8 cellular contexts compared by ENCODE assay signal in genomic region chr19:55117636-55118391, GRCh38. TPM values are rescaled to one million over a fixed set of nuclear protein-coding genes. Genes with fewer than 3 reads are reported as not detected.
DNase-seq lines count a peak whose midpoint lies in the region; TF ChIP-seq lines count a peak whose summit lies in the region.

Gene PPP1R12C, minus strand, starts transcription at chr19:55117637. Its CDS starts 94 bp downstream, at chr19:55117543.

- H3K9ac ChIP-seq in H9 (ENCODE audit: extremely low read depth, insufficient read length, low read length): peak within 1 kb of the TSS; percentile 77

- no peak within 1 kb of the TSS for H2BK12ac ChIP-seq in H9 (ENCODE audit: insufficient read length, low read depth, low read length)

- no peaks in the 10 kb centered on the region for H3K4me1 ChIP-seq in H9 (ENCODE audit: insufficient read depth, low read length)

- H4K8ac ChIP-seq in H9 (replicated peaks; ENCODE audit: insufficient read length, low read depth, low read length): no peak within 1 kb of the TSS

- H3K27me3 Mint-ChIP-seq in H9 (ENCODE audit: low read depth): peaks cover 4% of the 10 kb centered on the region
- H3K27me3 Mint-ChIP-seq in nephron (ENCODE audit: low read depth): no peaks in the 10 kb centered on the region
- peaks cover 3% of the 10 kb centered on the region for H3K27me3 Mint-ChIP-seq in stimulated activated naive CD8-positive, alpha-beta T cell treated with anti-CD3 and anti-CD28 coated beads, Interleukin-15, Interleukin-2, amounts not matched to agents 100 ng/mL and 50 ng/mL, for 24 hours

- H3K4me1 Mint-ChIP-seq in H9 (peaks cover 21 to 30% of the 10 kb centered on the region in 2 experiments), nephron (peaks cover 26% of the 10 kb centered on the region)
- peaks cover 27% of the 10 kb centered on the region for H3K4me1 Mint-ChIP-seq in stimulated activated naive CD8-positive, alpha-beta T cell treated with anti-CD3 and anti-CD28 coated beads, Interleukin-15, Interleukin-2, amounts not matched to agents 100 ng/mL and 50 ng/mL, for 24 hours (ENCODE audit: low read depth)

- no peak within 1 kb of the TSS for H3K27ac ChIP-seq in H9 (ENCODE audit: insufficient read length, low read depth, low read length)

- H3K4me3 ChIP-seq in MG63: peak within 1 kb of the TSS; percentile 90
- peak within 1 kb of the TSS; percentile 98 for H3K4me3 ChIP-seq in fibroblast of the aortic adventitia (ENCODE audit: low read depth, low read length)

- H2AFZ ChIP-seq in H9 (ENCODE audit: low read length): peak within 1 kb of the TSS; percentile 62

- peaks cover 15% of the 10 kb centered on the region for H3K23me2 ChIP-seq in H9 (ENCODE audit: insufficient read length, low read depth, low read length, poor library complexity, severe bottlenecking)

- no peak within 1 kb of the TSS for H3K56ac ChIP-seq in H9 (ENCODE audit: insufficient read length, low read depth, low read length)

- H3K27ac Mint-ChIP-seq in H9 (peak within 1 kb of the TSS; percentile 97 to 99 (median 98)), nephron (peak within 1 kb of the TSS; percentile 82 to 94 (median 93))
- peak within 1 kb of the TSS; percentile 95 for H3K27ac Mint-ChIP-seq in stimulated activated naive CD8-positive, alpha-beta T cell treated with anti-CD3 and anti-CD28 coated beads, Interleukin-15, Interleukin-2, amounts not matched to agents 100 ng/mL and 50 ng/mL, for 24 hours

- H4K20me1 ChIP-seq in H9 (ENCODE audit: control insufficient read depth, insufficient read depth, insufficient read length): peaks cover 3% of the 10 kb centered on the region

- H3K9me3 ChIP-seq in H9 (ENCODE audit: control insufficient read depth, low read depth, low read length): no peaks in the 10 kb centered on the region
- H3K9me3 ChIP-seq in MG63: no peaks in the 10 kb centered on the region

- no peak within 1 kb of the TSS for H2BK5ac ChIP-seq in H9 (ENCODE audit: insufficient read length, low read length)

- H3K9me3 Mint-ChIP-seq in H9 (no peaks in the 10 kb centered on the region), nephron (no peaks in the 10 kb centered on the region)
- H3K9me3 Mint-ChIP-seq in stimulated activated naive CD8-positive, alpha-beta T cell treated with anti-CD3 and anti-CD28 coated beads, Interleukin-15, Interleukin-2, amounts not matched to agents 100 ng/mL and 50 ng/mL, for 24 hours: no peaks in the 10 kb centered on the region

- H3K4ac ChIP-seq in H9 (ENCODE audit: low read depth, low read length): no peak within 1 kb of the TSS

- peaks cover 5% of the 10 kb centered on the region for H3K79me1 ChIP-seq in H9 (ENCODE audit: insufficient read depth, low read depth, low read length, poor library complexity, severe bottlenecking)

- DNase-seq in ELF-1 (ENCODE audit: low read depth, low spot score): peak; percentile 98
- DNase-seq in H9: peak; percentile 99
- peak; percentile 100 for DNase-seq in MG63
- DNase-seq in SHP77 treated with DMSO at 0.1 percent for 48 hours (lab: John Stamatoyannopoulos, UW): peak; percentile 91
- peak; percentile 99 for DNase-seq in activated effector memory CD4-positive, alpha-beta T cell treated with anti-CD3 and anti-CD28 coated beads, Interleukin-2, amount 50 U/mL, for 16 hours
- DNase-seq in fibroblast of the aortic adventitia (ENCODE audit: low read depth): peak; percentile 98

- no peak within 1 kb of the TSS for H3T11ph ChIP-seq in H9 (ENCODE audit: low read length)

- H3K18ac ChIP-seq in H9 (ENCODE audit: insufficient read length, low read depth, low read length): peak within 1 kb of the TSS; percentile 30

- WGBS in H9 (ENCODE audit: extremely low coverage, insufficient read length, low lambda C conversion rate): no CpG with 5 or more reads among the region's 46 CpGs

- no peak within 1 kb of the TSS; the same call in 1 of the 2 replicates for H2BK15ac ChIP-seq in H9 (ENCODE audit: low read depth, low read length)

- H3K4me3 Mint-ChIP-seq in H9: peak within 1 kb of the TSS; percentile 92 to 97
- peak within 1 kb of the TSS; percentile 96 to 97 (median 97) for H3K4me3 Mint-ChIP-seq in nephron
- peak within 1 kb of the TSS; percentile 96 for H3K4me3 Mint-ChIP-seq in stimulated activated naive CD8-positive, alpha-beta T cell treated with anti-CD3 and anti-CD28 coated beads, Interleukin-15, Interleukin-2, amounts not matched to agents 100 ng/mL and 50 ng/mL, for 24 hours

- H2BK120ac ChIP-seq in H9 (ENCODE audit: low read depth, low read length, poor library complexity, severe bottlenecking): no peak within 1 kb of the TSS

- H2AK5ac ChIP-seq in H9 (ENCODE audit: insufficient read length, low read length): no peak within 1 kb of the TSS

- no peak within 1 kb of the TSS for H2BK20ac ChIP-seq in H9 (ENCODE audit: low read depth, low read length, poor library complexity, severe bottlenecking)

- peak within 1 kb of the TSS; percentile 99 for H3K4me2 ChIP-seq in H9 (ENCODE audit: insufficient read depth, insufficient read length, low read length)

- peaks cover 7% of the 10 kb centered on the region; the same call in 1 of the 2 replicates for H3K79me2 ChIP-seq in H9 (ENCODE audit: insufficient read depth, low read length)

- peak within 1 kb of the TSS; percentile 77 for H3K14ac ChIP-seq in H9 (ENCODE audit: insufficient read depth, low read length)

- no peaks in the 10 kb centered on the region for H3K36me3 Mint-ChIP-seq in H9 (ENCODE audit: insufficient read depth in 1 of 3, low read depth in 3 of 3)
- H3K36me3 Mint-ChIP-seq in nephron (ENCODE audit: low read depth): no peaks in the 10 kb centered on the region
- H3K36me3 Mint-ChIP-seq in stimulated activated naive CD8-positive, alpha-beta T cell treated with anti-CD3 and anti-CD28 coated beads, Interleukin-15, Interleukin-2, amounts not matched to agents 100 ng/mL and 50 ng/mL, for 24 hours (ENCODE audit: low read depth): peaks cover 5% of the 10 kb centered on the region

- no peak within 1 kb of the TSS for H4K5ac ChIP-seq in H9 (ENCODE audit: insufficient read length, low read depth, low read length)

- H3K27me3 ChIP-seq in H9 (ENCODE audit: insufficient read depth, low read length) (no peaks in the 10 kb centered on the region), MG63 (no peaks in the 10 kb centered on the region)

- no peak for TF ChIP-seq CTCF in H9 (conservative IDR thresholded peaks at IDR 0.05)
- TF ChIP-seq CTCF in fibroblast of the aortic adventitia (IDR thresholded peaks at IDR 0.05; ENCODE audit: insufficient read depth, low read length): no peak
- no peak for TF ChIP-seq CTCF in nephron (IDR thresholded peaks at IDR 0.05; ENCODE audit: unreplicated experiment in 3 of 3)

- no peak within 1 kb of the TSS for H3K23ac ChIP-seq in H9 (ENCODE audit: insufficient read length, low read depth, low read length)

- peaks cover 10% of the 10 kb centered on the region for H3K36me3 ChIP-seq in MG63

- H4K91ac ChIP-seq in H9 (ENCODE audit: insufficient read length, low read depth, low read length): no peak within 1 kb of the TSS

RNA-seq across cellular contexts. Expression of gene PPP1R12C, which starts in this region (rescaled TPM):
- total RNA-seq in H9 (2021) (79.9 and 87.7 TPM in 2 replicates), fibroblast of the aortic adventitia (ENCODE audit: low replicate concordance) (46.3 and 75.2 TPM in 2 replicates)
- total RNA-seq in MG63 (2014; rRNA removed; shearing (Covaris generic); ENCODE audit: low replicate concordance): 76.0 and 81.1 TPM in 2 replicates
